ENCODE assay signal across 13 cellular contexts in genomic region chr1:98078586-98078985, GRCh38.
"Had no signal": no experiment of that assay in that cellular context is flagged by ENCODE, and none has a peak within 500 bp of the region (broad histone marks: within the 10 kb centered on the region; RNA-seq: fewer than 3 reads in every experiment).

No MANE protein-coding gene starts in this region.

- H3K36me3 ChIP-seq: sigmoid colon had no signal

- H3K4me1 ChIP-seq: sigmoid colon had no signal

- DNase-seq: activated CD4-positive, alpha-beta T cell treated with anti-CD3 and anti-CD28 coated beads, Interleukin-2, amount 50 U/mL, for 4 hours; activated effector memory CD4-positive, alpha-beta T cell treated with anti-CD3 and anti-CD28 coated beads, Interleukin-2, amount 50 U/mL, for 16 hours; activated T-cell treated with anti-CD3 and anti-CD28 coated beads, Interleukin-2, amount 50 U/mL, for 24 hours; dorsolateral prefrontal cortex; foreskin melanocyte; head of caudate nucleus; sigmoid colon; stimulated activated CD4-positive, alpha-beta T cell treated with anti-CD3 and anti-CD28 coated beads, Interleukin-2, amount 100 ng/mL, for 24 hours; stimulated activated naive B cell treated with anti-CD40 and anti-IgM and Interleukin-4, amounts not matched to agents 10 μg/mL and 1 μg/mL and 100 μg/mL, for 72 hours; trophoblast cell had no signal

- H3K27me3 Mint-ChIP-seq: activated T-cell treated with anti-CD3 and anti-CD28 coated beads, Interleukin-2, amount 50 U/mL, for 24 hours; memory B cell had no signal

- H3K27me3 ChIP-seq: dorsolateral prefrontal cortex, sigmoid colon had no signal

- H3K27ac Mint-ChIP-seq: activated naive CD8-positive, alpha-beta T cell; activated T-cell treated with anti-CD3 and anti-CD28 coated beads, Interleukin-2, amount 50 U/mL, for 24 hours; memory B cell; nephron; stimulated activated naive B cell treated with anti-CD40 and anti-IgM and Interleukin-4, amounts not matched to agents 10 μg/mL and 1 μg/mL and 100 μg/mL, for 72 hours had no signal

- H3K9me3 ChIP-seq: sigmoid colon had no signal

- H3K9me3 Mint-ChIP-seq: activated T-cell treated with anti-CD3 and anti-CD28 coated beads, Interleukin-2, amount 50 U/mL, for 24 hours; memory B cell; nephron; stimulated activated naive B cell treated with anti-CD40 and anti-IgM and Interleukin-4, amounts not matched to agents 10 μg/mL and 1 μg/mL and 100 μg/mL, for 72 hours had no signal

- H3K4me3 ChIP-seq: dorsolateral prefrontal cortex, sigmoid colon had no signal

- H3K4me1 Mint-ChIP-seq: memory B cell; nephron; stimulated activated naive B cell treated with anti-CD40 and anti-IgM and Interleukin-4, amounts not matched to agents 10 μg/mL and 1 μg/mL and 100 μg/mL, for 72 hours had no signal

- H3K4me3 Mint-ChIP-seq: activated naive CD8-positive, alpha-beta T cell; activated T-cell treated with anti-CD3 and anti-CD28 coated beads, Interleukin-2, amount 50 U/mL, for 24 hours; memory B cell; nephron; stimulated activated naive B cell treated with anti-CD40 and anti-IgM and Interleukin-4, amounts not matched to agents 10 μg/mL and 1 μg/mL and 100 μg/mL, for 72 hours had no signal

- H3K27ac ChIP-seq: dorsolateral prefrontal cortex, sigmoid colon had no signal

- H3K36me3 Mint-ChIP-seq: activated naive CD8-positive, alpha-beta T cell; memory B cell; stimulated activated naive B cell treated with anti-CD40 and anti-IgM and Interleukin-4, amounts not matched to agents 10 μg/mL and 1 μg/mL and 100 μg/mL, for 72 hours had no signal
